ENCODE assay signal across 8 cellular contexts in genomic region chr20:25623225-25623735, GRCh38. TPM values are rescaled to one million over a fixed set of nuclear protein-coding genes. Genes with fewer than 3 reads are reported as not detected.
DNase-seq lines count a peak whose midpoint lies in the region; ATAC-seq, FAIRE-seq and TF ChIP-seq lines count a peak whose summit lies in the region.

No MANE protein-coding gene starts in this region.

- dilution Hi-C loops in keratinocyte (cut with MboI; ENCODE audit: extremely low pct_ligation_motif_present, low sequenced_read_pairs), result no loop called here

- no peak for TF ChIP-seq CTCF in SK-N-SH (IDR thresholded peaks at IDR 0.05)
- no peak for TF ChIP-seq CTCF in breast epithelium (IDR thresholded peaks at IDR 0.05)
- no peak for TF ChIP-seq CTCF in keratinocyte (optimal IDR thresholded peaks at IDR 0.05 in 1 of 3, IDR thresholded peaks at IDR 0.05 in 1 of 3, conservative IDR thresholded peaks at IDR 0.05 in 1 of 3; ENCODE audit: extremely low read depth in 1 of 3, insufficient read depth in 2 of 3, low read length in 3 of 3)

- POLR2A ChIA-PET in SK-N-SH (lab: Yijun Ruan, JAX), result interaction anchor here (1.9 kb wide), 1 partner anchor 39 kb away, joined by 4 read pairs; no protein-coding TSS in a partner anchor

- FAIRE-seq in keratinocyte (lab: Jason Lieb, UNC), result no peak

- H3K9me3 ChIP-seq in SK-N-SH (no peaks in the 10 kb centered on the region), breast epithelium (no peaks in the 10 kb centered on the region), keratinocyte (ENCODE audit: control insufficient read depth, low read depth, low read length) (no peaks in the 10 kb centered on the region)

- peak overlapping the region; percentile 90 for H2AFZ ChIP-seq in SK-N-SH (ENCODE audit: low read depth)
- H2AFZ ChIP-seq in keratinocyte (ENCODE audit: control insufficient read depth, low read length), result peak overlapping the region; percentile 71

- H3K4me1 ChIP-seq in SK-N-SH (ENCODE audit: control insufficient read depth in 1 of 2, insufficient read depth in 2 of 2, low read depth in 1 of 2, low read length in 1 of 2) (peaks cover 0 to 19% of the 10 kb centered on the region in 2 experiments; a peak in 3 of 4 replicates), breast epithelium (peaks cover 5% of the 10 kb centered on the region in 2 donors), keratinocyte (ENCODE audit: control insufficient read depth, extremely low read depth, insufficient read depth, low read length) (peaks cover 15% of the 10 kb centered on the region)

- peak overlapping the region; percentile 86 to 94 for H3K4me3 ChIP-seq in SK-N-SH (ENCODE audit: low read depth in 2 of 2, low read length in 1 of 2)
- peak overlapping the region; percentile 81 to 99 (median 94) for H3K4me3 ChIP-seq in breast epithelium
- H3K4me3 ChIP-seq in keratinocyte (ENCODE audit: control insufficient read depth in 2 of 3, extremely low read depth in 1 of 3, insufficient read depth in 2 of 3, low read depth in 1 of 3, low read length in 3 of 3), result peak overlapping the region; percentile 78 to 87 (median 81)

- intact Hi-C loops in breast epithelium (cut with DNase I; ENCODE audit: low total_unique reads), result no loop called here

- no peaks in the 10 kb centered on the region for H3F3A ChIP-seq in SK-N-SH (replicated peaks; ENCODE audit: insufficient read depth)

- ATAC-seq in GM19043 (IDR thresholded peaks at IDR 0.05; ENCODE audit: low read depth, unreplicated experiment), result peak; percentile 9
- ATAC-seq in HG03280 (IDR thresholded peaks at IDR 0.05; ENCODE audit: unreplicated experiment), result peak; percentile 14

- TF ChIP-seq POLR2A in breast epithelium (IDR thresholded peaks at IDR 0.05), result no peak

- H3K4me2 ChIP-seq in SK-N-SH (peak overlapping the region; percentile 96), keratinocyte (ENCODE audit: control insufficient read depth, extremely low read depth, insufficient read depth, low read depth, low read length) (peak overlapping the region; percentile 97)

- peaks cover 0 to 6% of the 10 kb centered on the region in 2 experiments for H3K36me3 ChIP-seq in SK-N-SH (replicated peaks in 1 of 2; ENCODE audit: control insufficient read depth in 1 of 2, insufficient read depth in 2 of 2, low read length in 1 of 2)
- no peaks in the 10 kb centered on the region for H3K36me3 ChIP-seq in breast epithelium
- no peaks in the 10 kb centered on the region for H3K36me3 ChIP-seq in keratinocyte (ENCODE audit: control insufficient read depth in 2 of 2, extremely low read depth in 1 of 2, insufficient read depth in 2 of 2, low read length in 2 of 2)

- no peak for TF ChIP-seq EP300 in SK-N-SH (IDR thresholded peaks at IDR 0.05; ENCODE audit: borderline replicate concordance in 1 of 2, low read depth in 1 of 2, low read length in 1 of 2)

- H3K9ac ChIP-seq in SK-N-SH, result peak overlapping the region; percentile 96
- peak overlapping the region; percentile 97 for H3K9ac ChIP-seq in keratinocyte (ENCODE audit: control insufficient read depth, extremely low read depth, insufficient read depth, low read length)

- under 1% methylated on average over 22 of the region's 45 CpGs for WGBS in SK-N-SH (ENCODE audit: low lambda C conversion rate)

- H3K27ac ChIP-seq in SK-N-SH (ENCODE audit: low read depth in 2 of 2, low read length in 1 of 2) (peak overlapping the region; percentile 81 to 98), breast epithelium (peak overlapping the region; percentile 96 to 98), keratinocyte (ENCODE audit: control insufficient read depth, insufficient read depth, low read length) (peak overlapping the region; percentile 90)

- H3K9me2 ChIP-seq in SK-N-SH, result no peaks in the 10 kb centered on the region

- H3K79me2 ChIP-seq in SK-N-SH (ENCODE audit: insufficient read depth), result peaks cover 42% of the 10 kb centered on the region
- H3K79me2 ChIP-seq in keratinocyte (ENCODE audit: control insufficient read depth, insufficient read depth, low read length), result peaks cover 48% of the 10 kb centered on the region

- H3K27me3 ChIP-seq in SK-N-SH (ENCODE audit: insufficient read depth) (no peaks in the 10 kb centered on the region), breast epithelium (no peaks in the 10 kb centered on the region), keratinocyte (ENCODE audit: control insufficient read depth, extremely low read depth, insufficient read depth, low read length) (no peaks in the 10 kb centered on the region)

- no peaks in the 10 kb centered on the region for H3K9me1 ChIP-seq in keratinocyte (ENCODE audit: control insufficient read depth, extremely low read depth, insufficient read depth, low read length)

- TF ChIP-seq RAD21 in SK-N-SH (IDR thresholded peaks at IDR 0.05; ENCODE audit: low read length), result no peak

- CTCF ChIA-PET in SK-N-SH (lab: Yijun Ruan, JAX), result interaction anchor here (1.2 kb wide), 1 partner anchor 128 kb away, joined by 3 read pairs; no protein-coding TSS in a partner anchor

- peak in 9 of 14 donors; percentile 29 to 70 (median 48) for DNase-seq in C1 segment of cervical spinal cord (lab: John Stamatoyannopoulos, UW)
- DNase-seq in SK-N-SH, result peak; percentile 60
- no peak for DNase-seq in breast epithelium (ENCODE audit: low spot score in 2 of 2)
- DNase-seq in keratinocyte (ENCODE audit: low read depth, low spot score), result no peak
- peak; percentile 15 to 25 for DNase-seq in stimulated activated CD4-positive, alpha-beta T cell treated with anti-CD3 and anti-CD28 coated beads, Interleukin-1b, Interleukin-23, amount 100 ng/mL, for 4 hours (ENCODE audit: low read depth in 2 of 2)
- DNase-seq in NCI-H2196 (lab: John Stamatoyannopoulos, UW; ENCODE audit: unreplicated experiment), result no peak

- H4K20me1 ChIP-seq in SK-N-SH (ENCODE audit: insufficient read depth) (no peaks in the 10 kb centered on the region; the same call in 1 of the 2 replicates), keratinocyte (ENCODE audit: control insufficient read depth, extremely low read depth, insufficient read depth, low read length) (no peaks in the 10 kb centered on the region)

TF ChIP-seq in SK-N-SH, 30 proteins besides CTCF, POLR2A, EP300 and RAD21:
- no peak for TF ChIP-seq USF2 (IDR thresholded peaks at IDR 0.05; ENCODE audit: borderline replicate concordance, low read depth, low read length)
- TF ChIP-seq MAX (IDR thresholded peaks at IDR 0.05; ENCODE audit: low read depth), result peak; percentile 84
- peak; percentile 79 for TF ChIP-seq USF1 (IDR thresholded peaks at IDR 0.05; ENCODE audit: borderline replicate concordance, low read depth)
- peak; percentile 26; the same call in 1 of the 2 replicates for TF ChIP-seq MXI1 (IDR thresholded peaks at IDR 0.05; ENCODE audit: low read depth, low read length)

RNA-seq across cellular contexts. Expression of gene NANP, which starts 0.5 kb away (rescaled TPM):
- polyA plus RNA-seq in SK-N-SH (2012; rRNA removed), result 1.9 and 2.6 TPM in 2 replicates
- polyA plus RNA-seq in SK-N-SH (2012; cell fraction: cytosol; rRNA removed), result 3.2 and 4.1 TPM in 2 replicates
- polyA plus RNA-seq in SK-N-SH (2012; cell fraction: nucleus; rRNA removed), result 0.86 and 1.3 TPM in 2 replicates
- total RNA-seq in breast epithelium, result 1 to 10 TPM; 3.8 to 5.7 (median 5.2) TPM
- 3.7 to 6.6 TPM (median 6.3 TPM) in 3 replicates for polyA plus RNA-seq in keratinocyte
- 2.2 TPM for polyA plus RNA-seq in keratinocyte (2011; ENCODE audit: low read depth)
- polyA plus RNA-seq in keratinocyte (2011; cell fraction: cytosol; rRNA removed), result 3.7 and 6.0 TPM in 2 replicates
- polyA plus RNA-seq in keratinocyte (2011; cell fraction: nucleus; rRNA removed), result 3.4 and 4.6 TPM in 2 replicates
- 2.9 and 5.4 TPM in 2 replicates for polyA plus RNA-seq in keratinocyte (2012; ENCODE audit: low replicate concordance)
- polyA minus RNA-seq in keratinocyte, result 2.5 to 4.9 TPM (median 2.6 TPM) in 3 replicates
- 2.9 TPM for polyA minus RNA-seq in keratinocyte (2011; cell fraction: cytosol; rRNA and poly(A)+ RNA removed)
- polyA minus RNA-seq in keratinocyte (2011; cell fraction: nucleus; rRNA and poly(A)+ RNA removed), result 1.7 and 3.7 TPM in 2 replicates

RNA-seq across cellular contexts. Expression of gene NINL, which starts 37.9 kb away (rescaled TPM):
- polyA plus RNA-seq in SK-N-SH (2012; rRNA removed) (22.5 and 23.9 TPM in 2 replicates), keratinocyte (0.66 to 0.79 TPM (median 0.75 TPM) in 3 replicates)
- polyA plus RNA-seq in SK-N-SH (2012; cell fraction: cytosol; rRNA removed), result 13.1 and 17.3 TPM in 2 replicates
- polyA plus RNA-seq in SK-N-SH (2012; cell fraction: nucleus; rRNA removed), result 92.5 and 116 TPM in 2 replicates
- 10 to 100 TPM in 2 of 3 donors, 1 to 10 TPM in 1; 6.9 to 15.5 (median 12.8) TPM for total RNA-seq in breast epithelium
- polyA plus RNA-seq in keratinocyte (2011; ENCODE audit: low read depth), result 0.31 TPM
- 0.39 and 0.57 TPM in 2 replicates for polyA plus RNA-seq in keratinocyte (2011; cell fraction: cytosol; rRNA removed)
- polyA plus RNA-seq in keratinocyte (2011; cell fraction: nucleus; rRNA removed), result 1.9 and 2.1 TPM in 2 replicates
- polyA plus RNA-seq in keratinocyte (2012; ENCODE audit: low replicate concordance), result 0.55 and 1.0 TPM in 2 replicates
- 0.42 to 2.5 TPM (median 1.1 TPM) in 3 replicates for polyA minus RNA-seq in keratinocyte
- polyA minus RNA-seq in keratinocyte (2011; cell fraction: cytosol; rRNA and poly(A)+ RNA removed), result 0.38 TPM
- 0.32 and 0.70 TPM in 2 replicates for polyA minus RNA-seq in keratinocyte (2011; cell fraction: nucleus; rRNA and poly(A)+ RNA removed)

Comparison
In these comparisons a context has a peak if more than half of its experiments do, and no peak if none do; other contexts are left out.
1. DNase-seq: peak in C1 segment of cervical spinal cord (9 of 14), SK-N-SH (single experiment) and stimulated activated CD4-positive, alpha-beta T cell treated with anti-CD3 and anti-CD28 coated beads, Interleukin-1b, Interleukin-23, amount 100 ng/mL, for 4 hours (2 of 2); none in breast epithelium (0 of 2), keratinocyte (single experiment) and NCI-H2196 (single experiment).
2. RNA of gene NINL, which starts 37.9 kb away (polyA plus RNA-seq): 13.1 to 116 TPM in SK-N-SH; 0.31 to 2.1 TPM in keratinocyte; every median in the first group is over 4 times any median in the second.
3. Peak in every context shown above with its lines, with median percentiles within 50 percentile points of each other: H3K27ac ChIP-seq and H3K4me3 ChIP-seq.